21 cellular contexts compared by ENCODE assay signal in genomic region chr19:3618811-3619630, GRCh38. TPM values are rescaled to one million over a fixed set of nuclear protein-coding genes. Genes with fewer than 3 reads are reported as not detected.
DNase-seq lines count a peak whose midpoint lies in the region; ATAC-seq and TF ChIP-seq lines count a peak whose summit lies in the region.
"Had no signal": no experiment of that assay in that cellular context is flagged by ENCODE, and none has a peak within 500 bp of the region (broad histone marks: within the 10 kb centered on the region; RNA-seq: fewer than 3 reads in every experiment).

No MANE protein-coding gene starts in this region.

- no peak overlapping the region for H2BK5ac ChIP-seq in neuronal stem cell (ENCODE audit: low read length)

- no peak for ATAC-seq in WTC11

- H3K9me3 ChIP-seq in BLaER1 (no peaks in the 10 kb centered on the region), neuronal stem cell (replicated peaks in 1 of 2; ENCODE audit: control insufficient read depth in 2 of 2, insufficient read depth in 1 of 2, low read depth in 1 of 2, low read length in 2 of 2) (no peaks in the 10 kb centered on the region)
- H3K9me3 ChIP-seq: Caco-2, gastroesophageal sphincter, ovary had no signal

- H2BK15ac ChIP-seq in neuronal stem cell (ENCODE audit: low read length) = peak overlapping the region; percentile 26

- H4K8ac ChIP-seq in neuronal stem cell (ENCODE audit: low read depth, low read length) = peak overlapping the region; percentile 82

- H3K4me3 Mint-ChIP-seq in HFFc6 (no peak overlapping the region), WTC11 (no peak overlapping the region)
- H3K4me3 Mint-ChIP-seq: activated CD4-positive, alpha-beta T cell treated with anti-CD3 and anti-CD28 coated beads for 36 hours; activated T-cell treated with anti-CD3 and anti-CD28 coated beads, Interleukin-2, amount 50 U/mL, for 4 hours; dendritic cell treated with granulocyte-macrophage colony-stimulating factor and Interleukin-4, amounts not matched to agents 40 ng/mL and 50 ng/mL, for 4 days; H9; natural killer cell treated with Interleukin-12 subunit alpha and Interleukin-12 subunit beta and Interleukin-15 and Interleukin-18, amount 100 ng/mL, for 72 hours; T-helper 1 cell treated with Interleukin-12 subunit alpha and Interleukin-12 subunit beta and Interleukin-4 antibody, amounts not matched to agents 30 μg/mL and 1 μg/mL, for 36 hours had no signal

- H3K4me1 Mint-ChIP-seq in HFFc6 (ENCODE audit: low read depth) = peaks cover under 1% of the 10 kb centered on the region
- H3K4me1 Mint-ChIP-seq in WTC11 = 0 out of 2 replicates have a peak, but pooled peaks cover 3% of the 10 kb centered on the region
- H3K4me1 Mint-ChIP-seq: H9 had no signal

- no CpG with 5 or more reads among the region's 31 CpGs for WGBS in neuronal stem cell (ENCODE audit: extremely low coverage in 2 of 2, insufficient read length in 2 of 2, insufficient replicate concordance in 1 of 2), 2 donors

- no peak overlapping the region for H3K4me3 ChIP-seq in BLaER1
- peak overlapping the region in 1 of 2 donors; percentile 61 for H3K4me3 ChIP-seq in neuronal stem cell (ENCODE audit: low read length in 2 of 2)
- H3K4me3 ChIP-seq: ovary, SK-N-MC had no signal

- peaks cover 59% of the 10 kb centered on the region for H4K20me1 ChIP-seq in BLaER1

- H2BK120ac ChIP-seq in neuronal stem cell (ENCODE audit: low read depth, low read length) = no peak overlapping the region

- no peak overlapping the region for H3K4ac ChIP-seq in neuronal stem cell (ENCODE audit: low read length)

- H4K91ac ChIP-seq in neuronal stem cell (ENCODE audit: low read depth, low read length, poor library complexity) = no peak overlapping the region

- intact Hi-C loops in head of caudate nucleus (cut with DNase I) = loop anchor here (5.0 kb wide), 1 partner anchor 72 kb away; no protein-coding TSS in a partner anchor

- H3K4me2 ChIP-seq in BLaER1 = peak overlapping the region; percentile 97
- no peak overlapping the region for H3K4me2 ChIP-seq in neuronal stem cell (ENCODE audit: insufficient read depth, low read length, poor library complexity, severe bottlenecking)

- POLR2A ChIA-PET in WTC11 (lab: Charles Lee) = no interaction called here

- H2AFZ ChIP-seq in neuronal stem cell (ENCODE audit: low read length) = no peak overlapping the region

- H2AK5ac ChIP-seq in neuronal stem cell (ENCODE audit: low read depth, low read length) = peak overlapping the region; percentile 32

- H3K23ac ChIP-seq in neuronal stem cell (ENCODE audit: low read depth, low read length, poor library complexity) = peak overlapping the region; percentile 80

- peaks cover 10% of the 10 kb centered on the region for H3K79me1 ChIP-seq in neuronal stem cell (ENCODE audit: low read depth, low read length)

- peaks cover 9% of the 10 kb centered on the region; the same call in 1 of the 2 replicates for H3K36me3 Mint-ChIP-seq in HFFc6 (ENCODE audit: low read depth)
- H3K36me3 Mint-ChIP-seq in WTC11 = peaks cover 5% of the 10 kb centered on the region
- H3K36me3 Mint-ChIP-seq: natural killer cell treated with Interleukin-12 subunit alpha and Interleukin-12 subunit beta and Interleukin-15 and Interleukin-18, amount 100 ng/mL, for 72 hours had no signal

- CTCF ChIA-PET in WTC11 (lab: Charles Lee) = interaction anchor here (0.5 to 3.4 kb wide), 9 partner anchors 9 to 36 kb away, joined by 3 to 17 read pairs (median 3); no protein-coding TSS in a partner anchor

- no peak overlapping the region; the same call in 1 of the 2 replicates for H3K9ac ChIP-seq in BLaER1
- H3K9ac ChIP-seq in neuronal stem cell (ENCODE audit: low read depth, low read length, poor library complexity) = peak overlapping the region; percentile 21

- peaks cover 4% of the 10 kb centered on the region; the same call in 1 of the 2 replicates for H3K27me3 Mint-ChIP-seq in HFFc6 (ENCODE audit: insufficient read depth)
- no peaks in the 10 kb centered on the region for H3K27me3 Mint-ChIP-seq in WTC11 (ENCODE audit: low read depth)
- H3K27me3 Mint-ChIP-seq: activated CD4-positive, alpha-beta T cell treated with anti-CD3 and anti-CD28 coated beads for 36 hours; dendritic cell treated with granulocyte-macrophage colony-stimulating factor and Interleukin-4, amounts not matched to agents 40 ng/mL and 50 ng/mL, for 4 days; natural killer cell treated with Interleukin-12 subunit alpha and Interleukin-12 subunit beta and Interleukin-15 and Interleukin-18, amount 100 ng/mL, for 72 hours had no signal

- H3K18ac ChIP-seq in neuronal stem cell (ENCODE audit: low read length) = no peak overlapping the region

- no peaks in the 10 kb centered on the region for H3K27me3 ChIP-seq in BLaER1
- H3K27me3 ChIP-seq in neuronal stem cell (ENCODE audit: control insufficient read depth in 3 of 3, insufficient read depth in 3 of 3, low read depth in 1 of 3, low read length in 3 of 3) = no peaks in the 10 kb centered on the region
- H3K27me3 ChIP-seq: gastroesophageal sphincter, ovary had no signal

- peak overlapping the region; percentile 73 for H2BK12ac ChIP-seq in neuronal stem cell (ENCODE audit: low read length)

- H3K36me3 ChIP-seq in BLaER1 (peaks cover 69% of the 10 kb centered on the region), neuronal stem cell (replicated peaks in 1 of 2; ENCODE audit: control insufficient read depth in 2 of 2, insufficient read depth in 2 of 2, low read length in 2 of 2) (peaks cover 6 to 51% of the 10 kb centered on the region in 2 donors)
- H3K36me3 ChIP-seq: ovary had no signal

- H3K27ac Mint-ChIP-seq in HFFc6 (no peak overlapping the region), WTC11 (no peak overlapping the region)
- H3K27ac Mint-ChIP-seq: activated CD4-positive, alpha-beta T cell treated with anti-CD3 and anti-CD28 coated beads for 36 hours; natural killer cell treated with Interleukin-12 subunit alpha and Interleukin-12 subunit beta and Interleukin-15 and Interleukin-18, amount 100 ng/mL, for 72 hours; T-helper 1 cell treated with Interleukin-12 subunit alpha and Interleukin-12 subunit beta and Interleukin-4 antibody, amounts not matched to agents 30 μg/mL and 1 μg/mL, for 36 hours had no signal

- H3K4me1 ChIP-seq in BLaER1 = peaks cover 36% of the 10 kb centered on the region
- no peaks in the 10 kb centered on the region for H3K4me1 ChIP-seq in neuronal stem cell (ENCODE audit: control insufficient read depth in 2 of 2, insufficient read depth in 1 of 2, low read depth in 1 of 2, low read length in 2 of 2)
- H3K4me1 ChIP-seq: Caco-2 had no signal

- TF ChIP-seq CTCF in HFFc6 (IDR thresholded peaks at IDR 0.05) (peak; percentile 39), WTC11 (IDR thresholded peaks at IDR 0.05) (peak; percentile 33)

- H3K9me3 Mint-ChIP-seq in HFFc6 = no peaks in the 10 kb centered on the region
- no peaks in the 10 kb centered on the region for H3K9me3 Mint-ChIP-seq in WTC11
- H3K9me3 Mint-ChIP-seq: activated T-cell treated with anti-CD3 and anti-CD28 coated beads, Interleukin-2, amount 50 U/mL, for 4 hours; dendritic cell treated with granulocyte-macrophage colony-stimulating factor and Interleukin-4, amounts not matched to agents 40 ng/mL and 50 ng/mL, for 4 days; H9; natural killer cell treated with Interleukin-12 subunit alpha and Interleukin-12 subunit beta and Interleukin-15 and Interleukin-18, amount 100 ng/mL, for 72 hours; T-helper 1 cell treated with Interleukin-12 subunit alpha and Interleukin-12 subunit beta and Interleukin-4 antibody, amounts not matched to agents 30 μg/mL and 1 μg/mL, for 36 hours had no signal

- no peak overlapping the region for H3K27ac ChIP-seq in BLaER1
- H3K27ac ChIP-seq in neuronal stem cell (replicated peaks; ENCODE audit: low read length) = no peak overlapping the region
- H3K27ac ChIP-seq: HL-60, ovary, SK-N-MC had no signal

- DNase-seq in HFFc6 (no peak), WTC11 (ENCODE audit: low spot score) (no peak), neuronal stem cell (ENCODE audit: low spot score) (no peak), cerebellar cortex (ENCODE audit: low spot score) (no peak), amniotic stem cell (lab: John Stamatoyannopoulos, UW) (no peak), head of caudate nucleus (no peak)
- DNase-seq: DMS79, NCI-H2081 treated with DMSO at 0.1 percent for 48 hours had no signal

- no peak overlapping the region for H3K14ac ChIP-seq in neuronal stem cell (ENCODE audit: low read length)

TF ChIP-seq in WTC11, 78 proteins besides CTCF, POLR2A, EP300 and RAD21:
- TF ChIP-seq GTF2I (CRISPR knock-in tag; conservative IDR thresholded peaks at IDR 0.05) (no peak), ZNF121 (CRISPR knock-in tag; IDR thresholded peaks at IDR 0.05) (no peak), CBFB (CRISPR knock-in tag; IDR thresholded peaks at IDR 0.05; ENCODE audit: low read depth) (no peak), ZMAT4 (CRISPR knock-in tag; IDR thresholded peaks at IDR 0.05) (no peak)
- TF ChIP-seq, protein P1, sequence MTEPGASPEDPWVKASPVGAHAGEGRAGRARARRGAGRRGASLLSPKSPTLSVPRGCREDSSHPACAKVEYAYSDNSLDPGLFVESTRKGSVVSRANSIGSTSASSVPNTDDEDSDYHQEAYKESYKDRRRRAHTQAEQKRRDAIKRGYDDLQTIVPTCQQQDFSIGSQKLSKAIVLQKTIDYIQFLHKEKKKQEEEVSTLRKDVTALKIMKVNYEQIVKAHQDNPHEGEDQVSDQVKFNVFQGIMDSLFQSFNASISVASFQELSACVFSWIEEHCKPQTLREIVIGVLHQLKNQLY (CRISPR knock-in tag; IDR thresholded peaks at IDR 0.05) = no peak

RNA-seq across cellular contexts. Expression of gene CACTIN, which starts 7.6 kb away (rescaled TPM):
- total RNA-seq in HFFc6 (2021; fragmentation: NEBNext Ultra II Directional; extraction: Animal tissue kit (Norgen Biotek cat#: 25700)) = 10 to 100 TPM; 22.7 to 25.3 (median 24.9) TPM
- 39.3 to 43.0 TPM (median 42.2 TPM) in 3 replicates for total RNA-seq in WTC11 (2021)
- 23.9 TPM for polyA plus RNA-seq in neuronal stem cell (2013, experiment 1 of 2)
- polyA plus RNA-seq in neuronal stem cell (2013, experiment 2 of 2) = 25.3 TPM

RNA-seq across cellular contexts. Expression of gene TBXA2R, which starts 12.3 kb away (rescaled TPM):
- 1 to 10 TPM; 7.1 to 8.8 (median 7.4) TPM for total RNA-seq in HFFc6 (2021; fragmentation: NEBNext Ultra II Directional; extraction: Animal tissue kit (Norgen Biotek cat#: 25700))
- total RNA-seq in WTC11 (2021) = 1.0 to 1.4 TPM (median 1.3 TPM) in 3 replicates
- polyA plus RNA-seq in neuronal stem cell (2013, experiment 1 of 2) = 0.11 TPM
- polyA plus RNA-seq in neuronal stem cell (2013, experiment 2 of 2) = 0.12 TPM

RNA-seq across cellular contexts. Expression of gene GIPC3, which starts 33.7 kb away (rescaled TPM):
- total RNA-seq in HFFc6 (2021; fragmentation: NEBNext Ultra II Directional; extraction: Animal tissue kit (Norgen Biotek cat#: 25700)) = under 1 TPM in 4 of 6 experiments, not detected in 2; 0.10 to 0.17 (median 0.11) TPM
- 1.0 to 2.3 TPM (median 1.6 TPM) in 3 replicates for total RNA-seq in WTC11 (2021)
- 0.46 TPM for polyA plus RNA-seq in neuronal stem cell (2013, experiment 1 of 2)
- polyA plus RNA-seq in neuronal stem cell (2013, experiment 2 of 2) = 0.47 TPM
- total RNA-seq: Caco-2, M059J had no signal

RNA-seq across cellular contexts. Expression of gene HMG20B, which starts 46.3 kb away (rescaled TPM):
- total RNA-seq in HFFc6 (2021; fragmentation: NEBNext Ultra II Directional; extraction: Animal tissue kit (Norgen Biotek cat#: 25700)) = 10 to 100 TPM; 73.5 to 90.1 (median 78.3) TPM
- 115 to 132 TPM (median 121 TPM) in 3 replicates for total RNA-seq in WTC11 (2021)
- 76.9 TPM for polyA plus RNA-seq in neuronal stem cell (2013, experiment 1 of 2)
- 73.8 TPM for polyA plus RNA-seq in neuronal stem cell (2013, experiment 2 of 2)
